Comparison of ENCODE assay signal across 16 cellular contexts in genomic region chr2:241112046-241112445, GRCh38. TPM values are rescaled to one million over a fixed set of nuclear protein-coding genes. Genes with fewer than 3 reads are reported as not detected.
DNase-seq lines count a peak whose midpoint lies in the region; ATAC-seq and TF ChIP-seq lines count a peak whose summit lies in the region.
"Had no signal": no experiment of that assay in that cellular context is flagged by ENCODE, and none has a peak within 500 bp of the region (broad histone marks: within the 10 kb centered on the region; RNA-seq: fewer than 3 reads in every experiment).

No MANE protein-coding gene starts in this region.

- POLR2A ChIA-PET in CD4-positive, alpha-beta T cell (lab: Charles Lee) = interaction anchor here (1.4 to 5.1 kb wide), 3 partner anchors 10 to 38 kb away, joined by 9 to 40 read pairs (median 31); partner anchors contain the start of genes MTERF4, PASK and PPP1R7
- POLR2A ChIA-PET in activated CD8-positive, alpha-beta T cell treated with anti-CD3 and anti-CD28 coated beads, Interleukin-2, amount 10 ng/mL, durations not matched to agents 7 days and 5 days (lab: Charles Lee) = interaction anchor here (1.5 to 5.1 kb wide), 3 partner anchors 10 to 37 kb away, joined by 7 to 37 read pairs (median 11); partner anchors contain the start of genes MTERF4, PASK and PPP1R7

- intact Hi-C loops in CD4-positive, alpha-beta T cell (cut with DNase I, micrococcal nuclease) = no loop called here

- TF ChIP-seq CTCF in CD4-positive, alpha-beta T cell (IDR thresholded peaks at IDR 0.05) = no peak
- no peak for TF ChIP-seq CTCF in neural progenitor cell (IDR thresholded peaks at IDR 0.05)

- no peaks in the 10 kb centered on the region for H3F3A ChIP-seq in neural progenitor cell (ENCODE audit: low read depth)

- H3K4me1 Mint-ChIP-seq in CD4-positive, alpha-beta T cell (ENCODE audit: low read depth) = peaks cover 53% of the 10 kb centered on the region
- peaks cover 51% of the 10 kb centered on the region for H3K4me1 Mint-ChIP-seq in activated CD8-positive, alpha-beta T cell treated with anti-CD3 and anti-CD28 coated beads, Interleukin-2, amount 10 ng/mL, durations not matched to agents 7 days and 5 days (ENCODE audit: low read depth)
- no peaks in the 10 kb centered on the region for H3K4me1 Mint-ChIP-seq in neural progenitor cell
- H3K4me1 Mint-ChIP-seq: nephron had no signal

- peak overlapping the region; percentile 83 for H3K4me3 Mint-ChIP-seq in CD4-positive, alpha-beta T cell
- peak overlapping the region; percentile 52 for H3K4me3 Mint-ChIP-seq in activated CD8-positive, alpha-beta T cell treated with anti-CD3 and anti-CD28 coated beads, Interleukin-2, amount 10 ng/mL, durations not matched to agents 7 days and 5 days
- H3K4me3 Mint-ChIP-seq in neural progenitor cell = no peak overlapping the region
- H3K4me3 Mint-ChIP-seq: nephron had no signal

- ATAC-seq in CD4-positive, alpha-beta T cell (ENCODE audit: poor library complexity) = no peak
- ATAC-seq in activated CD8-positive, alpha-beta T cell treated with anti-CD3 and anti-CD28 coated beads, Interleukin-2, amount 10 ng/mL, durations not matched to agents 7 days and 5 days = no peak

- H3K4me3 ChIP-seq in GM08714 (ENCODE audit: low read length) = peak overlapping the region; percentile 10; the same call in 1 of the 2 replicates
- H3K4me3 ChIP-seq in neural progenitor cell = no peak overlapping the region
- H3K4me3 ChIP-seq: esophagus squamous epithelium, lung, thoracic aorta had no signal

- H3K4me2 ChIP-seq in neural progenitor cell = no peak overlapping the region

- no peaks in the 10 kb centered on the region for H3K27me3 Mint-ChIP-seq in CD4-positive, alpha-beta T cell
- no peaks in the 10 kb centered on the region for H3K27me3 Mint-ChIP-seq in activated CD8-positive, alpha-beta T cell treated with anti-CD3 and anti-CD28 coated beads, Interleukin-2, amount 10 ng/mL, durations not matched to agents 7 days and 5 days (ENCODE audit: low read depth)
- H3K27me3 Mint-ChIP-seq in neural progenitor cell (ENCODE audit: insufficient read depth, low read depth) = peaks cover 3% of the 10 kb centered on the region
- H3K27me3 Mint-ChIP-seq: progenitor cell of endocrine pancreas had no signal

- no peak overlapping the region for H2AFZ ChIP-seq in neural progenitor cell (replicated peaks)

- H3K9me3 ChIP-seq in CD4-positive, alpha-beta T cell (ENCODE audit: control insufficient read depth, low read length) = no peaks in the 10 kb centered on the region
- no peaks in the 10 kb centered on the region for H3K9me3 ChIP-seq in neural progenitor cell (ENCODE audit: low read depth)
- H3K9me3 ChIP-seq: esophagus squamous epithelium, thoracic aorta had no signal

- CTCF ChIA-PET in CD4-positive, alpha-beta T cell (lab: Charles Lee) = interaction anchor here (0.5 to 1.3 kb wide), 2 partner anchors 20 to 34 kb away, joined by 3 to 7 read pairs; no protein-coding TSS in a partner anchor
- CTCF ChIA-PET in activated CD8-positive, alpha-beta T cell treated with anti-CD3 and anti-CD28 coated beads, Interleukin-2, amount 10 ng/mL, durations not matched to agents 7 days and 5 days (lab: Charles Lee) = interaction anchor here (1.4 to 1.9 kb wide), 2 partner anchors 34 to 35 kb away, joined by 5 to 10 read pairs; no protein-coding TSS in a partner anchor

- H4K20me1 ChIP-seq in neural progenitor cell (ENCODE audit: low read depth) = no peaks in the 10 kb centered on the region

- H3K36me3 ChIP-seq in neural progenitor cell = no peaks in the 10 kb centered on the region
- H3K36me3 ChIP-seq: thoracic aorta had no signal

- peak overlapping the region; percentile 90 for H3K27ac ChIP-seq in CD4-positive, alpha-beta T cell (ENCODE audit: low read depth, low read length)
- H3K27ac ChIP-seq in neural progenitor cell = no peak overlapping the region
- H3K27ac ChIP-seq: esophagus squamous epithelium, thoracic aorta had no signal

- H3K9me3 Mint-ChIP-seq in CD4-positive, alpha-beta T cell = peaks cover 2% of the 10 kb centered on the region
- no peaks in the 10 kb centered on the region for H3K9me3 Mint-ChIP-seq in activated CD8-positive, alpha-beta T cell treated with anti-CD3 and anti-CD28 coated beads, Interleukin-2, amount 10 ng/mL, durations not matched to agents 7 days and 5 days (ENCODE audit: insufficient read depth)
- H3K9me3 Mint-ChIP-seq in neural progenitor cell = no peaks in the 10 kb centered on the region
- H3K9me3 Mint-ChIP-seq: nephron had no signal

- no peak for DNase-seq in CD4-positive, alpha-beta T cell
- no peak for DNase-seq in activated CD8-positive, alpha-beta T cell treated with anti-CD3 and anti-CD28 coated beads, Interleukin-2, amount 10 ng/mL, durations not matched to agents 7 days and 5 days
- peak; percentile 55 for DNase-seq in mesenteric fat pad (ENCODE audit: low spot score)
- DNase-seq in iPS-NIHi7 (ENCODE audit: extremely low spot score) = no peak
- DNase-seq in neural progenitor cell (ENCODE audit: low spot score) = no peak
- no peak for DNase-seq in activated gamma-delta T cell treated with Interleukin-2 at 50 U/mL for 16 hours
- DNase-seq: anterior cingulate cortex, esophagus squamous epithelium, NCI-H524 treated with DMSO at 0.1 percent for 48 hours, SIG-M5, small intestine had no signal

- peak overlapping the region; percentile 95 for H3K27ac Mint-ChIP-seq in CD4-positive, alpha-beta T cell
- H3K27ac Mint-ChIP-seq in activated CD8-positive, alpha-beta T cell treated with anti-CD3 and anti-CD28 coated beads, Interleukin-2, amount 10 ng/mL, durations not matched to agents 7 days and 5 days = peak overlapping the region; percentile 70
- no peak overlapping the region for H3K27ac Mint-ChIP-seq in neural progenitor cell
- H3K27ac Mint-ChIP-seq: nephron had no signal

- no peaks in the 10 kb centered on the region for H3K4me1 ChIP-seq in neural progenitor cell
- H3K4me1 ChIP-seq: esophagus squamous epithelium had no signal

- no peak overlapping the region for H3K9ac ChIP-seq in neural progenitor cell

- no peaks in the 10 kb centered on the region for H3K27me3 ChIP-seq in CD4-positive, alpha-beta T cell (ENCODE audit: control insufficient read depth, insufficient read depth, low read length)
- no peaks in the 10 kb centered on the region for H3K27me3 ChIP-seq in neural progenitor cell
- H3K27me3 ChIP-seq: esophagus squamous epithelium had no signal

- H3K79me2 ChIP-seq in neural progenitor cell (ENCODE audit: low read depth) = no peaks in the 10 kb centered on the region

- H3K36me3 Mint-ChIP-seq in CD4-positive, alpha-beta T cell (ENCODE audit: low read depth) = peaks cover 63% of the 10 kb centered on the region
- H3K36me3 Mint-ChIP-seq in activated CD8-positive, alpha-beta T cell treated with anti-CD3 and anti-CD28 coated beads, Interleukin-2, amount 10 ng/mL, durations not matched to agents 7 days and 5 days (ENCODE audit: low read depth) = peaks cover 38% of the 10 kb centered on the region
- H3K36me3 Mint-ChIP-seq in neural progenitor cell = peaks cover 7% of the 10 kb centered on the region

RNA-seq across cellular contexts. Expression of gene MTERF4, which starts 10.0 kb away (rescaled TPM):
- 10 to 100 TPM; 84.0 to 87.5 TPM for total RNA-seq in CD4-positive, alpha-beta T cell
- 10 to 100 TPM; 24.1 to 26.3 TPM for total RNA-seq in activated CD8-positive, alpha-beta T cell treated with anti-CD3 and anti-CD28 coated beads, Interleukin-2, amount 10 ng/mL, durations not matched to agents 7 days and 5 days
- total RNA-seq in mesenteric fat pad = 23.6 TPM
- total RNA-seq in neural progenitor cell (ENCODE audit: low replicate concordance) = 42.2 and 58.1 TPM in 2 replicates

RNA-seq across cellular contexts. Expression of gene PASK, which starts 37.2 kb away (rescaled TPM):
- 10 to 100 TPM; 78.0 to 87.9 TPM for total RNA-seq in CD4-positive, alpha-beta T cell
- 10 to 100 TPM; 46.7 to 52.4 TPM for total RNA-seq in activated CD8-positive, alpha-beta T cell treated with anti-CD3 and anti-CD28 coated beads, Interleukin-2, amount 10 ng/mL, durations not matched to agents 7 days and 5 days
- 6.4 TPM for total RNA-seq in mesenteric fat pad
- total RNA-seq in neural progenitor cell (ENCODE audit: low replicate concordance) = 20.3 and 35.1 TPM in 2 replicates

RNA-seq across cellular contexts. Expression of gene PPP1R7, which starts 38.2 kb away (rescaled TPM):
- 10 to 100 TPM; 36.4 to 38.2 TPM for total RNA-seq in CD4-positive, alpha-beta T cell
- 10 to 100 TPM; 90.8 to 97.2 TPM for total RNA-seq in activated CD8-positive, alpha-beta T cell treated with anti-CD3 and anti-CD28 coated beads, Interleukin-2, amount 10 ng/mL, durations not matched to agents 7 days and 5 days
- total RNA-seq in mesenteric fat pad = 48.9 TPM
- 40.0 and 52.9 TPM in 2 replicates for total RNA-seq in neural progenitor cell (ENCODE audit: low replicate concordance)
